In genomic region chr2:4718777-4719176, GRCh38 we compare ENCODE assay signal across 28 cellular contexts.
DNase-seq lines count a peak whose midpoint lies in the region; ATAC-seq and TF ChIP-seq lines count a peak whose summit lies in the region.
"Had no signal": no experiment of that assay in that cellular context is flagged by ENCODE, and none has a peak within 500 bp of the region (broad histone marks: within the 10 kb centered on the region; RNA-seq: fewer than 3 reads in every experiment).

No MANE protein-coding gene starts in this region.

- H3K9me3 Mint-ChIP-seq in WTC11 = peaks cover 83% of the 10 kb centered on the region
- peaks cover 34% of the 10 kb centered on the region for H3K9me3 Mint-ChIP-seq in progenitor cell of endocrine pancreas (ENCODE audit: low read depth)

- H3K4me1 Mint-ChIP-seq in WTC11 (no peaks in the 10 kb centered on the region), progenitor cell of endocrine pancreas (ENCODE audit: low read depth) (peaks cover 7% of the 10 kb centered on the region)
- H3K4me1 Mint-ChIP-seq: B cell; CD14-positive monocyte; CD4-positive, alpha-beta memory T cell; CD4-positive, CD25-positive, alpha-beta regulatory T cell; CD8-positive, alpha-beta memory T cell had no signal

- peaks cover 3% of the 10 kb centered on the region; the same call in 1 of the 2 replicates for H3K27me3 Mint-ChIP-seq in WTC11 (ENCODE audit: low read depth)
- peaks cover 9% of the 10 kb centered on the region for H3K27me3 Mint-ChIP-seq in progenitor cell of endocrine pancreas
- H3K27me3 Mint-ChIP-seq: B cell; CD4-positive, alpha-beta memory T cell; CD4-positive, alpha-beta T cell; CD4-positive, CD25-positive, alpha-beta regulatory T cell; CD8-positive, alpha-beta memory T cell had no signal

- H3K4me3 Mint-ChIP-seq in WTC11 (no peak overlapping the region), progenitor cell of endocrine pancreas (ENCODE audit: low read depth) (no peak overlapping the region)
- H3K4me3 Mint-ChIP-seq: B cell; CD14-positive monocyte; CD4-positive, alpha-beta memory T cell; CD4-positive, alpha-beta T cell; CD4-positive, CD25-positive, alpha-beta regulatory T cell; CD8-positive, alpha-beta memory T cell; CD8-positive, alpha-beta T cell had no signal

- H3K27me3 ChIP-seq in dorsolateral prefrontal cortex = peaks cover 0 to 7% (median 0%) of the 10 kb centered on the region in 45 donors
- H3K27me3 ChIP-seq: BE2C; BLaER1; BLaER1 treated with 17β-estradiol and CSF1 and Interleukin-3, amounts not matched to agents 10 nM and 100 nM had no signal

- H3K27ac ChIP-seq in dorsolateral prefrontal cortex = no peak overlapping the region
- H3K27ac ChIP-seq: 22Rv1; A549; BLaER1; BLaER1 treated with 17β-estradiol and CSF1 and Interleukin-3, amounts not matched to agents 10 nM and 100 nM; C4-2B had no signal

- CTCF ChIA-PET in WTC11 (lab: Charles Lee) = no interaction called here

- H3K36me3 Mint-ChIP-seq in WTC11 (peaks cover 66% of the 10 kb centered on the region), progenitor cell of endocrine pancreas (ENCODE audit: insufficient read depth) (peaks cover 1% of the 10 kb centered on the region)
- H3K36me3 Mint-ChIP-seq: CD14-positive monocyte; CD4-positive, alpha-beta memory T cell; CD4-positive, CD25-positive, alpha-beta regulatory T cell; CD8-positive, alpha-beta T cell had no signal

- POLR2A ChIA-PET in WTC11 (lab: Charles Lee) = no interaction called here

- TF ChIP-seq CTCF in WTC11 (IDR thresholded peaks at IDR 0.05) (no peak), progenitor cell of endocrine pancreas (IDR thresholded peaks at IDR 0.05; ENCODE audit: unreplicated experiment) (no peak), dorsolateral prefrontal cortex (IDR thresholded peaks at IDR 0.05 in 54 of 56, conservative IDR thresholded peaks at IDR 0.05 in 2 of 56; ENCODE audit: low read depth in 1 of 56, partially characterized antibody in 56 of 56) (no peak)

- no peak overlapping the region for H3K4me3 ChIP-seq in dorsolateral prefrontal cortex
- H3K4me3 ChIP-seq: A549; BLaER1; BLaER1 treated with 17β-estradiol and CSF1 and Interleukin-3, amounts not matched to agents 10 nM and 100 nM had no signal

- no peak for DNase-seq in WTC11 (ENCODE audit: low spot score)
- no peak for DNase-seq in progenitor cell of endocrine pancreas (ENCODE audit: low spot score, unreplicated experiment)
- no peak for DNase-seq in C1 segment of cervical spinal cord (lab: John Stamatoyannopoulos, UW)
- DNase-seq in dorsolateral prefrontal cortex = no peak
- DNase-seq: 8988T; ACHN; AML-193; BE2C; Caco-2; Calu3; CD4-positive, alpha-beta memory T cell; CD4-positive, alpha-beta T cell; CD4-positive, CD25-positive, alpha-beta regulatory T cell; CD8-positive, alpha-beta memory T cell; CD8-positive, alpha-beta T cell; COR-L47; DMS 273 treated with DMSO at 0.1 percent for 48 hours; DMS79; DMS79 treated with DMSO at 0.1 percent for 48 hours; DND-41; EL had no signal

- ATAC-seq in WTC11 = no peak
- ATAC-seq: A549; CD8-positive, alpha-beta T cell had no signal

- intact Hi-C loops in dorsolateral prefrontal cortex (cut with DNase I) = no loop called here

- H3K27ac Mint-ChIP-seq in WTC11 (no peak overlapping the region), progenitor cell of endocrine pancreas (peak overlapping the region; percentile 30)
- H3K27ac Mint-ChIP-seq: B cell; CD14-positive monocyte; CD4-positive, alpha-beta memory T cell; CD4-positive, alpha-beta T cell; CD4-positive, CD25-positive, alpha-beta regulatory T cell; CD8-positive, alpha-beta memory T cell; CD8-positive, alpha-beta T cell had no signal

TF ChIP-seq in WTC11, 78 proteins besides CTCF, POLR2A, EP300 and RAD21:
- TF ChIP-seq HMGA2 (CRISPR knock-in tag; IDR thresholded peaks at IDR 0.05) (peak; percentile 97), EMX1 (CRISPR knock-in tag; IDR thresholded peaks at IDR 0.05) (no peak)
